In the genomic region with DNA sequence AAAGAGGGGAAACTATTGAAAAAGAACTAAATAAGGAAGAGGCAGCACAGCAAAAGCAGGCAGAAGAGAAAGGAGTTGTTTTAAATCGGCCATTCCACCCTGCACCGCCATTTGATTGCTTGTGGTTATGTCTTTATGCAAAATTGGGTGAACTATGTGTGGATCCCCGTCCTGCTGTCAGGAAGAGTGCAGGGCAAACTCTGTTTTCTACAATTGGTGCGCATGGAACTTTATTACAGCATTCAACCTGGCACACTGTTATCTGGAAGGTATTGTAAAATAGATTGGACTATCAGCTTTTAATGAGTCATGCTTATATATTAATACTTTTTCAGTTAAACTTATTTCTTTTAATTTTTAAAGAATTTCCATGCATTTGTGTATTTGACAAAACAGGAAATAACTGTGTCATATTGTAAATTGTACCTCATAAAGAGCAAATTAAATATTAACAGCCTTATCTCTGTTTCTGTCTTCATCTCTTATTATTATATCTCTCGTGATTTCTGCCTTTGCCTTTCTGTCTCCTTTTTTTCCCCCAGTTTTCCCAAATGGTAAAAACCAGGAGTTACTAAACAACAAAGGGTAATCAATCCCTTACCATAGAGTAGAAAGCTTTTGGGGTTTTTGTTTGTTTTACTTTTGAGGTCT, we compare ENCODE assay signal across 21 cellular contexts.
DNase-seq lines count a peak whose midpoint lies in the region; FAIRE-seq and TF ChIP-seq lines count a peak whose summit lies in the region.
"Had no signal": no experiment of that assay in that cellular context is flagged by ENCODE, and none has a peak within 500 bp of the region (broad histone marks: within the 10 kb centered on the region; RNA-seq: fewer than 3 reads in every experiment).

No MANE protein-coding gene starts in this region.

- peak overlapping the region; percentile 35 for H3K27ac Mint-ChIP-seq in neural crest cell (ENCODE audit: unreplicated experiment)
- no peak overlapping the region for H3K27ac Mint-ChIP-seq in activated naive CD4-positive, alpha-beta T cell treated with anti-CD3 and anti-CD28 coated beads for 36 hours
- H3K27ac Mint-ChIP-seq: H9, HFFc6 had no signal

- H3K4me3 Mint-ChIP-seq in neural crest cell, result no peak overlapping the region
- H3K4me3 Mint-ChIP-seq in activated naive CD4-positive, alpha-beta T cell treated with anti-CD3 and anti-CD28 coated beads for 36 hours, result no peak overlapping the region
- H3K4me3 Mint-ChIP-seq: CD4-positive, CD25-positive, alpha-beta regulatory T cell; H9; HFFc6 had no signal

- CTCF ChIA-PET in activated naive CD4-positive, alpha-beta T cell treated with anti-CD3 and anti-CD28 coated beads for 36 hours (lab: Charles Lee), result no interaction called here

- no peaks in the 10 kb centered on the region for H3K9me3 Mint-ChIP-seq in neural crest cell
- H3K9me3 Mint-ChIP-seq in activated naive CD4-positive, alpha-beta T cell treated with anti-CD3 and anti-CD28 coated beads for 36 hours, result no peaks in the 10 kb centered on the region
- H3K9me3 Mint-ChIP-seq: H9, HFFc6 had no signal

- peaks cover 10% of the 10 kb centered on the region for H3K36me3 Mint-ChIP-seq in neural crest cell (ENCODE audit: low read depth)
- peaks cover 32% of the 10 kb centered on the region for H3K36me3 Mint-ChIP-seq in activated naive CD4-positive, alpha-beta T cell treated with anti-CD3 and anti-CD28 coated beads for 36 hours (ENCODE audit: low read depth)

- DNase-seq in HT-29 (ENCODE audit: low spot score) (peak; percentile 20), neural crest cell (ENCODE audit: low read depth, low spot score) (no peak), NAMALWA (ENCODE audit: low spot score) (no peak)
- no peak for DNase-seq in activated naive CD4-positive, alpha-beta T cell treated with anti-CD3 and anti-CD28 coated beads for 36 hours
- no peak for DNase-seq in activated naive CD4-positive, alpha-beta T cell treated with Interleukin-2 at 50 U/mL for 16 hours
- DNase-seq: CD4-positive, CD25-positive, alpha-beta regulatory T cell; DMS79; GM23248; H9; HFFc6; IMR-90; NCI-H1694; NCI-H2081; NCI-H2171 treated with DMSO at 0.1 percent for 48 hours; NCI-H524 treated with DMSO at 0.1 percent for 48 hours; OCI-M1; Right ventricle myocardium superior had no signal

- 0 out of 2 replicates have a peak overlapping the region, but pooled peaks have one; percentile 3 for H3K27ac ChIP-seq in 22Rv1
- H3K27ac ChIP-seq: GM23248, KMS-11 had no signal

- intact Hi-C loops in activated naive CD4-positive, alpha-beta T cell treated with anti-CD3 and anti-CD28 coated beads for 36 hours (cut with micrococcal nuclease), result no loop called here

- no peaks in the 10 kb centered on the region for H3K27me3 Mint-ChIP-seq in neural crest cell (ENCODE audit: low read depth)
- no peaks in the 10 kb centered on the region for H3K27me3 Mint-ChIP-seq in activated naive CD4-positive, alpha-beta T cell treated with anti-CD3 and anti-CD28 coated beads for 36 hours (ENCODE audit: low read depth)
- H3K27me3 Mint-ChIP-seq: CD4-positive, CD25-positive, alpha-beta regulatory T cell had no signal

- no peaks in the 10 kb centered on the region for H3K4me1 Mint-ChIP-seq in neural crest cell
- no peaks in the 10 kb centered on the region for H3K4me1 Mint-ChIP-seq in activated naive CD4-positive, alpha-beta T cell treated with anti-CD3 and anti-CD28 coated beads for 36 hours (ENCODE audit: low read depth)
- H3K4me1 Mint-ChIP-seq: H9 had no signal

- TF ChIP-seq CTCF in 22Rv1 (IDR thresholded peaks at IDR 0.05) (no peak), neural crest cell (conservative IDR thresholded peaks at IDR 0.05) (no peak)

- peak; percentile 91 for FAIRE-seq in islet of Langerhans (lab: Jason Lieb, UNC)
- FAIRE-seq: HTR-8/SVneo had no signal
